9 cellular contexts compared by ENCODE assay signal in the genomic region with DNA sequence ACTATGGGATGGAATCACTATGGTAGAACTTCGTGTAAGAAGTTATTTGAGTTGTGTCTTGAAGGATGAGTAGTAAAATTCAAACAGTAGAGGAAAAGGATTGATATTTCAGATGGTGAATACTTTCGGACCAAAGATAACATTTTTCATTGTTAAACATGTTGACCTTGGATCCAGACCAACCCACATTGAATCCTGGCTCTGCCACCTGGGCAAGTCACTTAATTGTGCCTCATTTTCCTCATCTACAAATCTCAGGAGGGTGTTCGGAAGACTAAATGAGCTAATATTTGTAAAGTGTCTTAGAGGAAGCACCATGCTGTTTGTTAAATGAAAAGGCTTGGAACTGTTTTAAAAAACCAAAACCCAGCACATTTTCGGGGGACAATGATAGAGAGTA. TPM values are rescaled to one million over a fixed set of nuclear protein-coding genes. Genes with fewer than 3 reads are reported as not detected.
DNase-seq lines count a peak whose midpoint lies in the region; ATAC-seq, FAIRE-seq and TF ChIP-seq lines count a peak whose summit lies in the region.
"Had no signal": no experiment of that assay in that cellular context is flagged by ENCODE, and none has a peak within 500 bp of the region (broad histone marks: within the 10 kb centered on the region; RNA-seq: fewer than 3 reads in every experiment).

No MANE protein-coding gene starts in this region.

- H3K36me3 Mint-ChIP-seq in activated T-helper 17 cell treated with anti-CD3 and anti-CD28 coated beads, Interleukin-2, amount 50 U/mL, for 72 hours (ENCODE audit: low read depth): peaks cover 9% of the 10 kb centered on the region

- H3K27ac ChIP-seq in HCT116 (ENCODE audit: low read depth, low read length): no peak overlapping the region
- no peak overlapping the region for H3K27ac ChIP-seq in keratinocyte (ENCODE audit: control insufficient read depth, insufficient read depth, low read length)
- H3K27ac ChIP-seq in brain microvascular endothelial cell: no peak overlapping the region

- intact Hi-C loops in HCT116 (cut with micrococcal nuclease) (no loop called here), posterior vena cava (cut with DNase I) (no loop called here)

- H3K4me1 ChIP-seq in HCT116 (ENCODE audit: control insufficient read depth in 1 of 2, insufficient read depth in 2 of 2, low read length in 2 of 2) (peaks cover 0 to 13% of the 10 kb centered on the region in 2 experiments; a peak in 1 of 4 replicates), keratinocyte (ENCODE audit: control insufficient read depth, extremely low read depth, insufficient read depth, low read length) (peaks cover 8% of the 10 kb centered on the region)

- FAIRE-seq in keratinocyte (lab: Jason Lieb, UNC): no peak
- FAIRE-seq: urothelium cell line had no signal

- no peak for TF ChIP-seq POLR2A in HCT116 (IDR thresholded peaks at IDR 0.05; ENCODE audit: borderline replicate concordance, extremely low read depth, insufficient read depth, insufficient read length)

- RAD21 ChIA-PET in HCT116 (lab: Charles Lee; ENCODE audit: low non-redundant PET in 1 of 2, low total read pairs in 2 of 2, uncharacterized antibody in 2 of 2, unreplicated experiment in 2 of 2): no interaction called here

- H3K27ac Mint-ChIP-seq in activated T-helper 17 cell treated with anti-CD3 and anti-CD28 coated beads, Interleukin-2, amount 50 U/mL, for 72 hours: peak overlapping the region; percentile 92

- no peaks in the 10 kb centered on the region for H4K20me1 ChIP-seq in HCT116 (ENCODE audit: insufficient read depth)
- no peaks in the 10 kb centered on the region for H4K20me1 ChIP-seq in keratinocyte (ENCODE audit: control insufficient read depth, extremely low read depth, insufficient read depth, low read length)

- no peak for TF ChIP-seq RAD21 in HCT116 (IDR thresholded peaks at IDR 0.05; ENCODE audit: low read depth)

- peaks cover 7% of the 10 kb centered on the region for H3K4me1 Mint-ChIP-seq in activated T-helper 17 cell treated with anti-CD3 and anti-CD28 coated beads, Interleukin-2, amount 50 U/mL, for 72 hours

- no peaks in the 10 kb centered on the region for H3K36me3 ChIP-seq in HCT116 (ENCODE audit: control insufficient read depth in 1 of 2, insufficient read depth in 2 of 2, low read length in 2 of 2)
- no peaks in the 10 kb centered on the region for H3K36me3 ChIP-seq in keratinocyte (ENCODE audit: control insufficient read depth in 2 of 2, extremely low read depth in 1 of 2, insufficient read depth in 2 of 2, low read length in 2 of 2)
- H3K36me3 ChIP-seq in brain microvascular endothelial cell (replicated peaks): no peaks in the 10 kb centered on the region

- peaks cover 20% of the 10 kb centered on the region for H3K79me2 ChIP-seq in HCT116 (ENCODE audit: insufficient read depth, low read length)
- peaks cover 20% of the 10 kb centered on the region for H3K79me2 ChIP-seq in keratinocyte (ENCODE audit: control insufficient read depth, insufficient read depth, low read length)

- H3K9ac ChIP-seq in HCT116 (ENCODE audit: low read length) (peak overlapping the region; percentile 75; the same call in 1 of the 2 replicates), keratinocyte (ENCODE audit: control insufficient read depth, extremely low read depth, insufficient read depth, low read length) (no peak overlapping the region)

- H2AFZ ChIP-seq in HCT116 (ENCODE audit: low read depth, low read length, poor library complexity, severe bottlenecking) (no peak overlapping the region), keratinocyte (ENCODE audit: control insufficient read depth, low read length) (no peak overlapping the region)

- BruUV-seq in HCT116 (replicated peaks; lab: Mats Ljungman, UMichigan): no TSS peak

- dilution Hi-C loops in keratinocyte (cut with MboI; ENCODE audit: extremely low pct_ligation_motif_present, low sequenced_read_pairs): no loop called here

- H3K27me3 Mint-ChIP-seq in activated T-helper 17 cell treated with anti-CD3 and anti-CD28 coated beads, Interleukin-2, amount 50 U/mL, for 72 hours: no peaks in the 10 kb centered on the region

- no peaks in the 10 kb centered on the region for H3K9me1 ChIP-seq in keratinocyte (ENCODE audit: control insufficient read depth, extremely low read depth, insufficient read depth, low read length)

- H3K4me3 ChIP-seq in AG04449 (ENCODE audit: low read depth, low read length) (peak overlapping the region; percentile 74), HCT116 (replicated peaks in 1 of 2; ENCODE audit: low read depth in 1 of 2, low read length in 2 of 2) (peak overlapping the region; percentile 71 to 73), keratinocyte (ENCODE audit: control insufficient read depth in 2 of 3, extremely low read depth in 1 of 3, insufficient read depth in 2 of 3, low read depth in 1 of 3, low read length in 3 of 3) (peak overlapping the region in 2 of 3 experiments; percentile 55 to 81), brain microvascular endothelial cell (ENCODE audit: low read depth, low read length) (no peak overlapping the region)

- ATAC-seq in HCT116 (no peak), GM21390 (IDR thresholded peaks at IDR 0.05; ENCODE audit: unreplicated experiment) (no peak)
- no peak for ATAC-seq in activated T-helper 17 cell treated with anti-CD3 and anti-CD28 coated beads, Interleukin-2, amount 50 U/mL, for 72 hours (replicated peaks)

- H3K27me3 ChIP-seq in HCT116 (ENCODE audit: insufficient read depth, low read length): no peaks in the 10 kb centered on the region
- H3K27me3 ChIP-seq in keratinocyte (ENCODE audit: control insufficient read depth, extremely low read depth, insufficient read depth, low read length): peaks cover 3% of the 10 kb centered on the region
- H3K27me3 ChIP-seq in brain microvascular endothelial cell (replicated peaks): no peaks in the 10 kb centered on the region

- in situ Hi-C loops in brain microvascular endothelial cell (cut with HindIII; ENCODE audit: low pct_ligation_motif_present, low sequenced_read_pairs): no loop called here

- no peaks in the 10 kb centered on the region for H3K9me3 ChIP-seq in HCT116 (ENCODE audit: control insufficient read depth in 1 of 2, insufficient read depth in 1 of 2, low read depth in 1 of 2, low read length in 2 of 2)
- no peaks in the 10 kb centered on the region for H3K9me3 ChIP-seq in keratinocyte (ENCODE audit: control insufficient read depth, low read depth, low read length)

- CTCF ChIA-PET in AG04449 (lab: Yijun Ruan, JAX) (interaction anchor here (1.5 kb wide), 1 partner anchor 19 kb away, joined by 4 read pairs; no protein-coding TSS in a partner anchor), HCT116 (lab: Charles Lee) (no interaction called here)

- H3K4me3 Mint-ChIP-seq in activated T-helper 17 cell treated with anti-CD3 and anti-CD28 coated beads, Interleukin-2, amount 50 U/mL, for 72 hours: peak overlapping the region; percentile 96

- TF ChIP-seq CTCF in AG04449 (IDR thresholded peaks at IDR 0.05; ENCODE audit: insufficient read depth, low read length, missing control alignments) (no peak), HCT116 (IDR thresholded peaks at IDR 0.05 in 2 of 3, conservative IDR thresholded peaks at IDR 0.05 in 1 of 3; ENCODE audit: borderline replicate concordance in 1 of 3, insufficient read depth in 1 of 3, low read depth in 2 of 3, low read length in 2 of 3) (no peak), keratinocyte (optimal IDR thresholded peaks at IDR 0.05 in 1 of 3, IDR thresholded peaks at IDR 0.05 in 1 of 3, conservative IDR thresholded peaks at IDR 0.05 in 1 of 3; ENCODE audit: extremely low read depth in 1 of 3, insufficient read depth in 2 of 3, low read length in 3 of 3) (no peak), brain microvascular endothelial cell (IDR thresholded peaks at IDR 0.05; ENCODE audit: low read depth, low read length, missing control alignments) (no peak)

- DNase-seq in AG04449 (ENCODE audit: low read depth, low spot score) (no peak), HCT116 (ENCODE audit: low read depth, low spot score) (no peak), keratinocyte (ENCODE audit: low read depth, low spot score) (no peak), posterior vena cava (ENCODE audit: low spot score) (no peak), brain microvascular endothelial cell (no peak), 8988T (no peak)

- H3K9me2 ChIP-seq in HCT116 (ENCODE audit: insufficient read depth): no peaks in the 10 kb centered on the region

- POLR2A ChIA-PET in AG04449 (lab: Yijun Ruan, JAX) (no interaction called here), HCT116 (lab: Charles Lee) (no interaction called here)

- H3K9me3 Mint-ChIP-seq in activated T-helper 17 cell treated with anti-CD3 and anti-CD28 coated beads, Interleukin-2, amount 50 U/mL, for 72 hours: no peaks in the 10 kb centered on the region

- H3K4me2 ChIP-seq in HCT116 (ENCODE audit: low read length) (peak overlapping the region; percentile 93), keratinocyte (ENCODE audit: control insufficient read depth, extremely low read depth, insufficient read depth, low read depth, low read length) (peak overlapping the region; percentile 69)

RNA-seq across cellular contexts. Expression of a gene that starts 1.4 kb away (rescaled TPM):
- total RNA-seq in HCT116 (2021; ENCODE audit: unreplicated experiment) (50.0 TPM), posterior vena cava (10 to 100 TPM; 17.5 to 22.6 TPM)
- 21.9 and 27.3 TPM in 2 replicates for polyA plus RNA-seq in HCT116 (2012)
- total RNA-seq in activated T-helper 17 cell treated with anti-CD3 and anti-CD28 coated beads, Interleukin-2, amount 50 U/mL, for 72 hours: 10 to 100 TPM; 25.4 to 67.3 TPM
- 36.1 to 52.5 TPM (median 47.8 TPM) in 3 replicates for polyA plus RNA-seq in keratinocyte
- polyA plus RNA-seq in keratinocyte (2011; ENCODE audit: low read depth): 29.2 TPM
- polyA plus RNA-seq in keratinocyte (2011; cell fraction: cytosol; rRNA removed): 31.3 and 31.4 TPM in 2 replicates
- 47.4 and 65.8 TPM in 2 replicates for polyA plus RNA-seq in keratinocyte (2011; cell fraction: nucleus; rRNA removed)
- 20.9 and 36.2 TPM in 2 replicates for polyA plus RNA-seq in keratinocyte (2012; ENCODE audit: low replicate concordance)
- polyA minus RNA-seq in keratinocyte: 10.6 to 34.7 TPM (median 22.2 TPM) in 3 replicates
- polyA minus RNA-seq in keratinocyte (2011; cell fraction: cytosol; rRNA and poly(A)+ RNA removed): 21.9 TPM
- 14.1 and 25.9 TPM in 2 replicates for polyA minus RNA-seq in keratinocyte (2011; cell fraction: nucleus; rRNA and poly(A)+ RNA removed)

RNA-seq across cellular contexts. Expression of a gene that starts 4.7 kb away (rescaled TPM):
- total RNA-seq in HCT116 (2021; ENCODE audit: unreplicated experiment) (not detected), posterior vena cava (10 to 100 TPM in 1 of 2 donors, 1 to 10 TPM in 1; 7.4 to 12.7 TPM)
- 0.04 and 0.42 TPM in 2 replicates for polyA plus RNA-seq in HCT116 (2012)
- 10 to 100 TPM; 34.6 to 36.1 TPM for total RNA-seq in activated T-helper 17 cell treated with anti-CD3 and anti-CD28 coated beads, Interleukin-2, amount 50 U/mL, for 72 hours
- 0.09 TPM in 1 of 3 replicates, not detected in the others for polyA plus RNA-seq in keratinocyte
- polyA plus RNA-seq in keratinocyte (2011; ENCODE audit: low read depth): not detected
- 0.05 and 0.07 TPM in 2 replicates for polyA plus RNA-seq in keratinocyte (2011; cell fraction: cytosol; rRNA removed)
- 0.19 TPM in 1 of 2 replicates, not detected in the other for polyA plus RNA-seq in keratinocyte (2011; cell fraction: nucleus; rRNA removed)
- polyA plus RNA-seq in keratinocyte (2012; ENCODE audit: low replicate concordance): 0.34 TPM in 1 of 2 replicates, not detected in the other
- not detected in 3 replicates for polyA minus RNA-seq in keratinocyte
- not detected for polyA minus RNA-seq in keratinocyte (2011; cell fraction: cytosol; rRNA and poly(A)+ RNA removed)
- polyA minus RNA-seq in keratinocyte (2011; cell fraction: nucleus; rRNA and poly(A)+ RNA removed): not detected in 2 replicates

RNA-seq across cellular contexts. Expression of a gene that starts 56.7 kb away (rescaled TPM):
- total RNA-seq in HCT116 (2021; ENCODE audit: unreplicated experiment) (19.2 TPM), posterior vena cava (10 to 100 TPM; 13.6 to 13.8 TPM)
- polyA plus RNA-seq in HCT116 (2012): 20.3 and 21.2 TPM in 2 replicates
- total RNA-seq in activated T-helper 17 cell treated with anti-CD3 and anti-CD28 coated beads, Interleukin-2, amount 50 U/mL, for 72 hours: 10 to 100 TPM; 23.5 to 25.6 TPM
- polyA plus RNA-seq in keratinocyte: 13.7 to 25.6 TPM (median 17.6 TPM) in 3 replicates
- polyA plus RNA-seq in keratinocyte (2011; ENCODE audit: low read depth): 7.0 TPM
- polyA plus RNA-seq in keratinocyte (2011; cell fraction: cytosol; rRNA removed): 23.9 and 24.1 TPM in 2 replicates
- 22.7 and 22.9 TPM in 2 replicates for polyA plus RNA-seq in keratinocyte (2011; cell fraction: nucleus; rRNA removed)
- 10.3 and 21.4 TPM in 2 replicates for polyA plus RNA-seq in keratinocyte (2012; ENCODE audit: low replicate concordance)
- 25.5 to 69.4 TPM (median 32.9 TPM) in 3 replicates for polyA minus RNA-seq in keratinocyte
- polyA minus RNA-seq in keratinocyte (2011; cell fraction: cytosol; rRNA and poly(A)+ RNA removed): 24.9 TPM
- 15.6 and 23.7 TPM in 2 replicates for polyA minus RNA-seq in keratinocyte (2011; cell fraction: nucleus; rRNA and poly(A)+ RNA removed)
